Comparison of ENCODE assay signal across 8 cellular contexts in genomic region chr1:223776075-223776814, GRCh38.
A peak's percentile ranks its signal among the peaks of the same experiment; 100 is the strongest.
DNase-seq lines count a peak whose midpoint lies in the region; ATAC-seq and TF ChIP-seq lines count a peak whose summit lies in the region.

No MANE protein-coding gene starts in this region.

- H3K4me2 ChIP-seq in hepatocyte, result no peak overlapping the region

- H3K9me2 ChIP-seq in hepatocyte (replicated peaks; ENCODE audit: insufficient read depth), result no peaks in the 10 kb centered on the region

- in situ Hi-C loops in KBM-7 (cut with MboI; ENCODE audit: low pct_unique_long_range_greater_than_20kb, low sequenced_read_pairs), result no loop called here

- H3K27ac ChIP-seq in hepatocyte, result peak overlapping the region; percentile 96

- no peaks in the 10 kb centered on the region for H3K79me2 ChIP-seq in hepatocyte

- no peaks in the 10 kb centered on the region for H3K9me3 ChIP-seq in hepatocyte (ENCODE audit: low read depth)

- H3K4me1 ChIP-seq in hepatocyte (ENCODE audit: insufficient read depth), result peaks cover 25% of the 10 kb centered on the region

- TF ChIP-seq CTCF in hepatocyte (IDR thresholded peaks at IDR 0.05; ENCODE audit: poor library complexity), result no peak

- H3K27me3 ChIP-seq in hepatocyte, result no peaks in the 10 kb centered on the region

- no peaks in the 10 kb centered on the region for H4K20me1 ChIP-seq in hepatocyte (ENCODE audit: insufficient read depth, poor library complexity, severe bottlenecking)

- H2AFZ ChIP-seq in hepatocyte, result no peak overlapping the region

- no peak overlapping the region for H3K4me3 ChIP-seq in hepatocyte

- WGBS in hepatocyte (ENCODE audit: low lambda C conversion rate, missing lambda C conversion rate), result 53% methylated on average over 9 of the region's 9 CpGs

- DNase-seq in AG20443 (ENCODE audit: low spot score) (peak; percentile 39), KBM-7 (peak; percentile 65), hepatocyte (ENCODE audit: low spot score) (peak; percentile 67), SHP77 treated with DMSO at 0.1 percent for 48 hours (lab: John Stamatoyannopoulos, UW) (no peak), NCI-H2171 (lab: John Stamatoyannopoulos, UW) (no peak)
- DNase-seq in activated effector memory CD4-positive, alpha-beta T cell treated with anti-CD3 and anti-CD28 coated beads, Interleukin-2, amount 50 U/mL, for 16 hours, result peak; percentile 78
- DNase-seq in stimulated activated CD8-positive, alpha-beta memory T cell treated with anti-CD3 and anti-CD28 coated beads, Interleukin-4, amount 100 ng/mL, for 48 hours, result peak; percentile 57

- no peaks in the 10 kb centered on the region for H3K36me3 ChIP-seq in hepatocyte (replicated peaks; ENCODE audit: insufficient read depth, low read depth)

- no peak for ATAC-seq in GM19035 (IDR thresholded peaks at IDR 0.05; ENCODE audit: unreplicated experiment)

Comparison
In these comparisons a context has a peak if more than half of its experiments do, and no peak if none do; other contexts are left out.
1. DNase-seq: peak in AG20443 (single experiment), KBM-7 (single experiment), activated effector memory CD4-positive, alpha-beta T cell treated with anti-CD3 and anti-CD28 coated beads, Interleukin-2, amount 50 U/mL, for 16 hours (single experiment), hepatocyte (single experiment) and stimulated activated CD8-positive, alpha-beta memory T cell treated with anti-CD3 and anti-CD28 coated beads, Interleukin-4, amount 100 ng/mL, for 48 hours (single experiment); none in SHP77 treated with DMSO at 0.1 percent for 48 hours (single experiment) and NCI-H2171 (single experiment).